Comparison of ENCODE assay signal across 5 cellular contexts in genomic region chr2:158491072-158491471, GRCh38.
"Had no signal": no experiment of that assay in that cellular context is flagged by ENCODE, and none has a peak within 500 bp of the region (broad histone marks: within the 10 kb centered on the region; RNA-seq: fewer than 3 reads in every experiment).

No MANE protein-coding gene starts in this region.

- H3K4me3 ChIP-seq: GM23338 had no signal

- ATAC-seq: GM23338 had no signal

- H3K4me3 Mint-ChIP-seq: GM23338, H9 had no signal

- H2AFZ ChIP-seq: GM23338 had no signal

- H3K27ac Mint-ChIP-seq: GM23338 had no signal

- DNase-seq: H9, HCEC 1CT, IMR-90, KBM-7 had no signal

- H3K9me3 Mint-ChIP-seq: GM23338, H9 had no signal
